In genomic region chr4:115781528-115782146, GRCh38 we compare ENCODE assay signal across 12 cellular contexts.
DNase-seq lines count a peak whose midpoint lies in the region; ATAC-seq and TF ChIP-seq lines count a peak whose summit lies in the region.
"Had no signal": no experiment of that assay in that cellular context is flagged by ENCODE, and none has a peak within 500 bp of the region (broad histone marks: within the 10 kb centered on the region; RNA-seq: fewer than 3 reads in every experiment).

No MANE protein-coding gene starts in this region.

- no peaks in the 10 kb centered on the region for H3K4me1 Mint-ChIP-seq in activated T-helper 2 cell treated with anti-CD3 and anti-CD28 coated beads, Interferon-gamma antibody, Interleukin-2, Interleukin-4, amounts not matched to agents 10 μg/mL and 5 μg/mL and 100 μg/mL, durations not matched to agents 14 hours and 24 hours and 36 hours (ENCODE audit: low read depth)
- no peaks in the 10 kb centered on the region for H3K4me1 Mint-ChIP-seq in glutamatergic neuron (ENCODE audit: low read depth, unreplicated experiment)
- H3K4me1 Mint-ChIP-seq: activated CD4-positive, alpha-beta T cell treated with anti-CD3 and anti-CD28 coated beads, Interleukin-2, amount 10 ng/mL, durations not matched to agents 7 days and 5 days had no signal

- TF ChIP-seq CTCF in glutamatergic neuron (IDR thresholded peaks at IDR 0.05; ENCODE audit: partially characterized antibody, unreplicated experiment): no peak

- H3K36me3 Mint-ChIP-seq in activated T-helper 2 cell treated with anti-CD3 and anti-CD28 coated beads, Interferon-gamma antibody, Interleukin-2, Interleukin-4, amounts not matched to agents 10 μg/mL and 5 μg/mL and 100 μg/mL, durations not matched to agents 14 hours and 24 hours and 36 hours (ENCODE audit: low read depth): no peaks in the 10 kb centered on the region
- no peaks in the 10 kb centered on the region for H3K36me3 Mint-ChIP-seq in glutamatergic neuron (ENCODE audit: unreplicated experiment)
- no peaks in the 10 kb centered on the region for H3K36me3 Mint-ChIP-seq in activated naive CD4-positive, alpha-beta T cell treated with anti-CD3 and anti-CD28 coated beads, Interleukin-2, amount 50 U/mL, for 72 hours
- H3K36me3 Mint-ChIP-seq: activated naive CD8-positive, alpha-beta T cell treated with anti-CD3 and anti-CD28 coated beads for 36 hours had no signal

- H3K27ac Mint-ChIP-seq in activated T-helper 2 cell treated with anti-CD3 and anti-CD28 coated beads, Interferon-gamma antibody, Interleukin-2, Interleukin-4, amounts not matched to agents 10 μg/mL and 5 μg/mL and 100 μg/mL, durations not matched to agents 14 hours and 24 hours and 36 hours: no peak overlapping the region
- H3K27ac Mint-ChIP-seq in glutamatergic neuron (ENCODE audit: unreplicated experiment): no peak overlapping the region
- H3K27ac Mint-ChIP-seq in activated naive CD4-positive, alpha-beta T cell treated with anti-CD3 and anti-CD28 coated beads, Interleukin-2, amount 50 U/mL, for 72 hours: no peak overlapping the region
- H3K27ac Mint-ChIP-seq: activated CD4-positive, alpha-beta T cell treated with anti-CD3 and anti-CD28 coated beads, Interleukin-2, amount 10 ng/mL, durations not matched to agents 7 days and 5 days; activated naive CD8-positive, alpha-beta T cell treated with anti-CD3 and anti-CD28 coated beads for 36 hours had no signal

- DNase-seq in MV-4-11 (lab: John Stamatoyannopoulos, UW): peak; percentile 86
- DNase-seq in medulla oblongata (ENCODE audit: extremely low spot score): peak; percentile 54
- DNase-seq in activated T-helper 2 cell treated with anti-CD3 and anti-CD28 coated beads, Interferon-gamma antibody, Interleukin-2, Interleukin-4, amounts not matched to agents 10 μg/mL and 5 μg/mL and 100 μg/mL, durations not matched to agents 14 hours and 24 hours and 36 hours (ENCODE audit: low spot score): no peak
- no peak for DNase-seq in glutamatergic neuron
- DNase-seq in activated naive CD4-positive, alpha-beta T cell treated with anti-CD3 and anti-CD28 coated beads, Interleukin-2, amount 50 U/mL, for 72 hours (ENCODE audit: low spot score in 2 of 2): no peak
- DNase-seq in NCI-H128 (lab: John Stamatoyannopoulos, UW; ENCODE audit: unreplicated experiment): no peak
- DNase-seq: activated CD4-positive, alpha-beta T cell treated with anti-CD3 and anti-CD28 coated beads, Interleukin-2, amount 10 ng/mL, durations not matched to agents 7 days and 5 days; activated naive CD8-positive, alpha-beta T cell treated with anti-CD3 and anti-CD28 coated beads for 36 hours; NCI-H1694 treated with DMSO at 0.1 percent for 48 hours; Peyer's patch had no signal

- H3K9me3 Mint-ChIP-seq in activated T-helper 2 cell treated with anti-CD3 and anti-CD28 coated beads, Interferon-gamma antibody, Interleukin-2, Interleukin-4, amounts not matched to agents 10 μg/mL and 5 μg/mL and 100 μg/mL, durations not matched to agents 14 hours and 24 hours and 36 hours: no peaks in the 10 kb centered on the region
- H3K9me3 Mint-ChIP-seq in glutamatergic neuron (ENCODE audit: unreplicated experiment): no peaks in the 10 kb centered on the region
- H3K9me3 Mint-ChIP-seq in activated naive CD4-positive, alpha-beta T cell treated with anti-CD3 and anti-CD28 coated beads, Interleukin-2, amount 50 U/mL, for 72 hours: peaks cover 10 to 16% of the 10 kb centered on the region in 2 donors
- H3K9me3 Mint-ChIP-seq: activated CD4-positive, alpha-beta T cell treated with anti-CD3 and anti-CD28 coated beads, Interleukin-2, amount 10 ng/mL, durations not matched to agents 7 days and 5 days had no signal

- no peaks in the 10 kb centered on the region for H3K27me3 Mint-ChIP-seq in activated T-helper 2 cell treated with anti-CD3 and anti-CD28 coated beads, Interferon-gamma antibody, Interleukin-2, Interleukin-4, amounts not matched to agents 10 μg/mL and 5 μg/mL and 100 μg/mL, durations not matched to agents 14 hours and 24 hours and 36 hours (ENCODE audit: low read depth)
- no peaks in the 10 kb centered on the region for H3K27me3 Mint-ChIP-seq in glutamatergic neuron (ENCODE audit: unreplicated experiment)
- H3K27me3 Mint-ChIP-seq: activated CD4-positive, alpha-beta T cell treated with anti-CD3 and anti-CD28 coated beads, Interleukin-2, amount 10 ng/mL, durations not matched to agents 7 days and 5 days; activated naive CD8-positive, alpha-beta T cell treated with anti-CD3 and anti-CD28 coated beads for 36 hours had no signal

- intact Hi-C loops in activated T-helper 2 cell treated with anti-CD3 and anti-CD28 coated beads, Interferon-gamma antibody, Interleukin-2, Interleukin-4, amounts not matched to agents 10 μg/mL and 5 μg/mL and 100 μg/mL, durations not matched to agents 14 hours and 24 hours and 36 hours (cut with micrococcal nuclease): no loop called here

- ATAC-seq in GM18858 (IDR thresholded peaks at IDR 0.05; ENCODE audit: unreplicated experiment): peak; percentile 28
- peak; percentile 42 for ATAC-seq in HG02798 (IDR thresholded peaks at IDR 0.05; ENCODE audit: poor library complexity, unreplicated experiment)
- ATAC-seq in activated naive CD4-positive, alpha-beta T cell treated with anti-CD3 and anti-CD28 coated beads, Interleukin-2, amount 50 U/mL, for 72 hours: no peak

- no peak overlapping the region for H3K4me3 Mint-ChIP-seq in activated T-helper 2 cell treated with anti-CD3 and anti-CD28 coated beads, Interferon-gamma antibody, Interleukin-2, Interleukin-4, amounts not matched to agents 10 μg/mL and 5 μg/mL and 100 μg/mL, durations not matched to agents 14 hours and 24 hours and 36 hours (ENCODE audit: low read depth)
- no peak overlapping the region for H3K4me3 Mint-ChIP-seq in glutamatergic neuron (ENCODE audit: unreplicated experiment)
- H3K4me3 Mint-ChIP-seq: activated CD4-positive, alpha-beta T cell treated with anti-CD3 and anti-CD28 coated beads, Interleukin-2, amount 10 ng/mL, durations not matched to agents 7 days and 5 days; activated naive CD8-positive, alpha-beta T cell treated with anti-CD3 and anti-CD28 coated beads for 36 hours had no signal

Comparison
In these comparisons a context has a peak if more than half of its experiments do, and no peak if none do; other contexts are left out.
1. ATAC-seq: peak in GM18858 (single experiment) and HG02798 (single experiment); none in activated naive CD4-positive, alpha-beta T cell treated with anti-CD3 and anti-CD28 coated beads, Interleukin-2, amount 50 U/mL, for 72 hours (0 of 2).
2. DNase-seq: peak in MV-4-11 (single experiment) and medulla oblongata (single experiment); none in activated T-helper 2 cell treated with anti-CD3 and anti-CD28 coated beads, Interferon-gamma antibody, Interleukin-2, Interleukin-4, amounts not matched to agents 10 μg/mL and 5 μg/mL and 100 μg/mL, durations not matched to agents 14 hours and 24 hours and 36 hours (single experiment), glutamatergic neuron (single experiment), activated naive CD4-positive, alpha-beta T cell treated with anti-CD3 and anti-CD28 coated beads, Interleukin-2, amount 50 U/mL, for 72 hours (0 of 2) and NCI-H128 (single experiment).